1 cellular context compared by ENCODE assay signal in the genomic region with DNA sequence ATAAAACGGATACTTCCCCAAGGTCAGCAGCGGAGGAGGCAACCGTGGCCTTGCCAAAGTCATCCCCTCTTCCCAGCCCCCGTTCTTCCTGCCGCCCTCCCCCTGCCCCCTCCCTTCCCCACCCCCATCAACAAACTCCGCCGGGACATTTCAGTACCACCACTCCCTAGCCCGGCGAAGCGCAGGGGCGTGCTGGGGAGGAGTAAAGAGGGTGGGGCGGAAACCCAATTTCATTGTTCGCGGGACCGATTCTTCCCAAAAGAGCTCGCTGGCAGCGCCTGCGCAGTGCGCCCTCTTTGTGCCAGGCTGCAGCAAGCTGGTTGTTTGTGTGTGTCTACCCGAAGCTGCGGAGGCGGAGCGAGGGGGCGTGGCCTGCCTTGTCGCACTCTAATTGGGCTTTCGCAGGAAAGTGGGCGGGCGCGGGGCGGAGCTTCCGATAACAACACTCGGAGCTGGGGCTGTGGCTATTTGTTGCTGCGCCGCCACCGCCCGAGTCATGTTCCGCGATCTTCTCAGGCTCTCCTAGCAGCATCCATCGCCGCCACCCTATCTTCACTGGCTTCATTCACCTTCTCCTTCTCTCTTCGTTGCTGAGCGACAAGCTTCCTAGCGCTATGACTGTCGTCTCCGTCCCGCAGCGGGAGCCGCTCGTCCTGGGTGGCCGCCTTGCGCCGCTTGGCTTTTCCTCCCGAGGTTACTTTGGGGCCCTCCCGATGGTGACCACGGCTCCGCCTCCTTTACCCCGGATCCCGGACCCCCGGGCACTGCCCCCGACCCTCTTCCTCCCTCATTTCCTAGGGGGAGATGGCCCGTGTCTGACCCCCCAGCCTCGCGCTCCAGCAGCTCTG.
TF ChIP-seq lines count a peak whose summit lies in the region.

A gene (plus strand): TSS at position 471 of the 848 bp plus-strand sequence. CDS start 144 bp downstream, at position 615.

TF ChIP-seq in K562, 482 proteins besides CTCF, POLR2A, EP300 and RAD21 (continued from another document and continues in another):
- TF ChIP-seq, protein P1, sequence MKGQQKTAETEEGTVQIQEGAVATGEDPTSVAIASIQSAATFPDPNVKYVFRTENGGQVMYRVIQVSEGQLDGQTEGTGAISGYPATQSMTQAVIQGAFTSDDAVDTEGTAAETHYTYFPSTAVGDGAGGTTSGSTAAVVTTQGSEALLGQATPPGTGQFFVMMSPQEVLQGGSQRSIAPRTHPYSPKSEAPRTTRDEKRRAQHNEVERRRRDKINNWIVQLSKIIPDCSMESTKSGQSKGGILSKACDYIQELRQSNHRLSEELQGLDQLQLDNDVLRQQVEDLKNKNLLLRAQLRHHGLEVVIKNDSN (CRISPR knock-in tag; IDR thresholded peaks at IDR 0.05) = no peak
- TF ChIP-seq, protein P2, sequence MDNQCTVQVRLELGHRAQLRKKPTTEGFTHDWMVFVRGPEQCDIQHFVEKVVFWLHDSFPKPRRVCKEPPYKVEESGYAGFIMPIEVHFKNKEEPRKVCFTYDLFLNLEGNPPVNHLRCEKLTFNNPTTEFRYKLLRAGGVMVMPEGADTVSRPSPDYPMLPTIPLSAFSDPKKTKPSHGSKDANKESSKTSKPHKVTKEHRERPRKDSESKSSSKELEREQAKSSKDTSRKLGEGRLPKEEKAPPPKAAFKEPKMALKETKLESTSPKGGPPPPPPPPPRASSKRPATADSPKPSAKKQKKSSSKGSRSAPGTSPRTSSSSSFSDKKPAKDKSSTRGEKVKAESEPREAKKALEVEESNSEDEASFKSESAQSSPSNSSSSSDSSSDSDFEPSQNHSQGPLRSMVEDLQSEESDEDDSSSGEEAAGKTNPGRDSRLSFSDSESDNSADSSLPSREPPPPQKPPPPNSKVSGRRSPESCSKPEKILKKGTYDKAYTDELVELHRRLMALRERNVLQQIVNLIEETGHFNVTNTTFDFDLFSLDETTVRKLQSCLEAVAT (IDR thresholded peaks at IDR 0.05) = peak in 1 of 2 experiments; percentile 79; a peak in 2 of 4 replicates
- TF ChIP-seq OTX1 (CRISPR knock-in tag; IDR thresholded peaks at IDR 0.05) (0 out of 2 replicates have a peak, but pooled peaks have one; percentile 24), RBM15 (IDR thresholded peaks at IDR 0.05; ENCODE audit: insufficient read depth, low read length) (no peak), MEF2D (tag; conservative IDR thresholded peaks at IDR 0.05; ENCODE audit: low read depth) (no peak), NR2C2 (CRISPR knock-in tag; IDR thresholded peaks at IDR 0.05) (0 out of 2 replicates have a peak, but pooled peaks have one; percentile 10), NR2C2 (tag; IDR thresholded peaks at IDR 0.05) (no peak), ZNF174 (CRISPR knock-in tag; IDR thresholded peaks at IDR 0.05) (no peak), PTRF (tag; IDR thresholded peaks at IDR 0.05) (no peak), CREB1 (IDR thresholded peaks at IDR 0.05) (peak; percentile 48; the same call in 1 of the 2 replicates), CREB1 (CRISPR knock-in tag; IDR thresholded peaks at IDR 0.05) (no peak), LEF1 (IDR thresholded peaks at IDR 0.05) (no peak), NFXL1 (CRISPR knock-in tag; IDR thresholded peaks at IDR 0.05) (no peak), HMGN3 (IDR thresholded peaks at IDR 0.05; ENCODE audit: borderline replicate concordance, extremely low read depth, insufficient read length, low read depth, low read length) (peak; percentile 80), MED1 (CRISPR knock-in tag; IDR thresholded peaks at IDR 0.05; ENCODE audit: borderline replicate concordance) (no peak), ZNF232 (CRISPR knock-in tag; IDR thresholded peaks at IDR 0.05) (no peak), SMC3 (conservative IDR thresholded peaks at IDR 0.05; ENCODE audit: insufficient read depth, low read depth, low read length) (no peak), EP400 (IDR thresholded peaks at IDR 0.05) (0 out of 2 replicates have a peak, but pooled peaks have one; percentile 10), NUFIP1 (IDR thresholded peaks at IDR 0.05; ENCODE audit: partially characterized antibody) (no peak), CTBP1 (IDR thresholded peaks at IDR 0.05; ENCODE audit: borderline replicate concordance) (peak; percentile 91; the same call in 1 of the 2 replicates), GTF2E2 (tag; IDR thresholded peaks at IDR 0.05) (no peak; the same call in 1 of the 2 replicates), BDP1 (IDR thresholded peaks at IDR 0.05; ENCODE audit: insufficient read depth, insufficient read length) (no peak), ZNF785 (CRISPR knock-in tag; IDR thresholded peaks at IDR 0.05) (no peak), ELF4 (CRISPR knock-in tag; IDR thresholded peaks at IDR 0.05) (no peak), ERF (CRISPR knock-in tag; IDR thresholded peaks at IDR 0.05) (peak; percentile 44; the same call in 1 of the 2 replicates), JUND (IDR thresholded peaks at IDR 0.05; ENCODE audit: borderline replicate concordance, low read depth, low read length) (peak; percentile 9; the same call in 1 of the 2 replicates), JUND (tag; IDR thresholded peaks at IDR 0.05; ENCODE audit: borderline replicate concordance, low read depth, low read length) (no peak; the same call in 2 of the 3 replicates), EHMT2 (IDR thresholded peaks at IDR 0.05) (no peak), MCM3 (IDR thresholded peaks at IDR 0.05) (no peak), KLF6 (CRISPR knock-in tag; IDR thresholded peaks at IDR 0.05; ENCODE audit: borderline replicate concordance) (no peak), ATF1 (CRISPR knock-in tag; IDR thresholded peaks at IDR 0.05) (no peak), ATF1 (tag; IDR thresholded peaks at IDR 0.05) (peak; percentile 47; the same call in 1 of the 2 replicates), ZFP36 (IDR thresholded peaks at IDR 0.05; ENCODE audit: low read depth, low read length, partially characterized antibody) (peak; percentile 26), TFAM (CRISPR knock-in tag; conservative IDR thresholded peaks at IDR 0.05) (no peak), SMARCC2 (IDR thresholded peaks at IDR 0.05; ENCODE audit: low read depth) (no peak), ZNF77 (CRISPR knock-in tag; IDR thresholded peaks at IDR 0.05) (no peak), ASH1L (IDR thresholded peaks at IDR 0.05; ENCODE audit: borderline replicate concordance, low read depth, partially characterized antibody) (no peak), U2AF2 (optimal IDR thresholded peaks at IDR 0.05; ENCODE audit: low read depth, low read length) (no peak), ZNF408 (CRISPR knock-in tag; IDR thresholded peaks at IDR 0.05; ENCODE audit: low read depth) (no peak), TSC22D4 (tag; IDR thresholded peaks at IDR 0.05) (no peak), ZFP1 (CRISPR knock-in tag; IDR thresholded peaks at IDR 0.05) (no peak), CBX1 (IDR thresholded peaks at IDR 0.05; ENCODE audit: low read depth) (peak; percentile 73; the same call in 1 of the 2 replicates), HDAC2 (IDR thresholded peaks at IDR 0.05) (0 out of 2 replicates have a peak, but pooled peaks have one; percentile 61), KDM4B (IDR thresholded peaks at IDR 0.05; ENCODE audit: borderline replicate concordance in 2 of 2, low read depth in 1 of 2) (no peak), SMAD4 (CRISPR knock-in tag; conservative IDR thresholded peaks at IDR 0.05) (no peak)
- TF ChIP-seq, protein P3, sequence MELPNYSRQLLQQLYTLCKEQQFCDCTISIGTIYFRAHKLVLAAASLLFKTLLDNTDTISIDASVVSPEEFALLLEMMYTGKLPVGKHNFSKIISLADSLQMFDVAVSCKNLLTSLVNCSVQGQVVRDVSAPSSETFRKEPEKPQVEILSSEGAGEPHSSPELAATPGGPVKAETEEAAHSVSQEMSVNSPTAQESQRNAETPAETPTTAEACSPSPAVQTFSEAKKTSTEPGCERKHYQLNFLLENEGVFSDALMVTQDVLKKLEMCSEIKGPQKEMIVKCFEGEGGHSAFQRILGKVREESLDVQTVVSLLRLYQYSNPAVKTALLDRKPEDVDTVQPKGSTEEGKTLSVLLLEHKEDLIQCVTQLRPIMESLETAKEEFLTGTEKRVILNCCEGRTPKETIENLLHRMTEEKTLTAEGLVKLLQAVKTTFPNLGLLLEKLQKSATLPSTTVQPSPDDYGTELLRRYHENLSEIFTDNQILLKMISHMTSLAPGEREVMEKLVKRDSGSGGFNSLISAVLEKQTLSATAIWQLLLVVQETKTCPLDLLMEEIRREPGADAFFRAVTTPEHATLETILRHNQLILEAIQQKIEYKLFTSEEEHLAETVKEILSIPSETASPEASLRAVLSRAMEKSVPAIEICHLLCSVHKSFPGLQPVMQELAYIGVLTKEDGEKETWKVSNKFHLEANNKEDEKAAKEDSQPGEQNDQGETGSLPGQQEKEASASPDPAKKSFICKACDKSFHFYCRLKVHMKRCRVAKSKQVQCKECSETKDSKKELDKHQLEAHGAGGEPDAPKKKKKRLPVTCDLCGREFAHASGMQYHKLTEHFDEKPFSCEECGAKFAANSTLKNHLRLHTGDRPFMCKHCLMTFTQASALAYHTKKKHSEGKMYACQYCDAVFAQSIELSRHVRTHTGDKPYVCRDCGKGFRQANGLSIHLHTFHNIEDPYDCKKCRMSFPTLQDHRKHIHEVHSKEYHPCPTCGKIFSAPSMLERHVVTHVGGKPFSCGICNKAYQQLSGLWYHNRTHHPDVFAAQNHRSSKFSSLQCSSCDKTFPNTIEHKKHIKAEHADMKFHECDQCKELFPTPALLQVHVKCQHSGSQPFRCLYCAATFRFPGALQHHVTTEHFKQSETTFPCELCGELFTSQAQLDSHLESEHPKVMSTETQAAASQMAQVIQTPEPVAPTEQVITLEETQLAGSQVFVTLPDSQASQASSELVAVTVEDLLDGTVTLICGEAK (IDR thresholded peaks at IDR 0.05) = 0 out of 2 replicates have a peak, but pooled peaks have one; percentile 27
- TF ChIP-seq, protein P3 (CRISPR knock-in tag; IDR thresholded peaks at IDR 0.05) = no peak
- TF ChIP-seq, protein P4, sequence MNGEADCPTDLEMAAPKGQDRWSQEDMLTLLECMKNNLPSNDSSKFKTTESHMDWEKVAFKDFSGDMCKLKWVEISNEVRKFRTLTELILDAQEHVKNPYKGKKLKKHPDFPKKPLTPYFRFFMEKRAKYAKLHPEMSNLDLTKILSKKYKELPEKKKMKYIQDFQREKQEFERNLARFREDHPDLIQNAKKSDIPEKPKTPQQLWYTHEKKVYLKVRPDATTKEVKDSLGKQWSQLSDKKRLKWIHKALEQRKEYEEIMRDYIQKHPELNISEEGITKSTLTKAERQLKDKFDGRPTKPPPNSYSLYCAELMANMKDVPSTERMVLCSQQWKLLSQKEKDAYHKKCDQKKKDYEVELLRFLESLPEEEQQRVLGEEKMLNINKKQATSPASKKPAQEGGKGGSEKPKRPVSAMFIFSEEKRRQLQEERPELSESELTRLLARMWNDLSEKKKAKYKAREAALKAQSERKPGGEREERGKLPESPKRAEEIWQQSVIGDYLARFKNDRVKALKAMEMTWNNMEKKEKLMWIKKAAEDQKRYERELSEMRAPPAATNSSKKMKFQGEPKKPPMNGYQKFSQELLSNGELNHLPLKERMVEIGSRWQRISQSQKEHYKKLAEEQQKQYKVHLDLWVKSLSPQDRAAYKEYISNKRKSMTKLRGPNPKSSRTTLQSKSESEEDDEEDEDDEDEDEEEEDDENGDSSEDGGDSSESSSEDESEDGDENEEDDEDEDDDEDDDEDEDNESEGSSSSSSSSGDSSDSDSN (IDR thresholded peaks at IDR 0.05; ENCODE audit: borderline replicate concordance in 1 of 2, low read depth in 2 of 2, low read length in 2 of 2) = peak in 1 of 2 experiments; percentile 65; a peak in 1 of 4 replicates
- TF ChIP-seq, protein P5, sequence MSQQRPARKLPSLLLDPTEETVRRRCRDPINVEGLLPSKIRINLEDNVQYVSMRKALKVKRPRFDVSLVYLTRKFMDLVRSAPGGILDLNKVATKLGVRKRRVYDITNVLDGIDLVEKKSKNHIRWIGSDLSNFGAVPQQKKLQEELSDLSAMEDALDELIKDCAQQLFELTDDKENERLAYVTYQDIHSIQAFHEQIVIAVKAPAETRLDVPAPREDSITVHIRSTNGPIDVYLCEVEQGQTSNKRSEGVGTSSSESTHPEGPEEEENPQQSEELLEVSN (IDR thresholded peaks at IDR 0.05; ENCODE audit: borderline replicate concordance in 1 of 2, extremely low read depth in 1 of 2, insufficient read depth in 1 of 2, insufficient read length in 1 of 2, low read depth in 1 of 2, low read length in 1 of 2, poor library complexity in 1 of 2, severe bottlenecking in 1 of 2) = no peak
- TF ChIP-seq, protein P6, sequence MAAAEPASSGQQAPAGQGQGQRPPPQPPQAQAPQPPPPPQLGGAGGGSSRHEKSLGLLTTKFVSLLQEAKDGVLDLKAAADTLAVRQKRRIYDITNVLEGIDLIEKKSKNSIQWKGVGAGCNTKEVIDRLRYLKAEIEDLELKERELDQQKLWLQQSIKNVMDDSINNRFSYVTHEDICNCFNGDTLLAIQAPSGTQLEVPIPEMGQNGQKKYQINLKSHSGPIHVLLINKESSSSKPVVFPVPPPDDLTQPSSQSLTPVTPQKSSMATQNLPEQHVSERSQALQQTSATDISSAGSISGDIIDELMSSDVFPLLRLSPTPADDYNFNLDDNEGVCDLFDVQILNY (CRISPR knock-in tag; IDR thresholded peaks at IDR 0.05) = no peak
